ENCODE assay signal across 14 cellular contexts in the genomic region with DNA sequence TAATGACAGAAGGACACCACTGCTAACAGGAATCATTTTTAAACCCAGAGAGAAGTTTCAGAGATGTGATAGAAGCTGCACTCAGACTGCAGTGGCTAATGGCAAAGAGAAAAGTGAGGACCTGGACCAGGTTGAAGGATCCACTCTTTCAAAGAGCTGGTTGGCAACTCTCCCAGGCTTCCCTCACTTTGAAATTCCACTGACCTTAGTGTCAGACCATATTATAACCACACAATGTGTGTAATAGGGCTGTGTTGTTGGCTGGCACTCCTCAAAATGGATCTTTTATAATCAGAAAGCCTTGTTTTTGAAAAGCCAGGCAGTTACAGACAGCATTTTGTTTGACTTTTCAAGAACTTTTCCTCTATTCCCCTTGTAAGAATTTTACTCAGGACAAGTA.
DNase-seq lines count a peak whose midpoint lies in the region; ATAC-seq and TF ChIP-seq lines count a peak whose summit lies in the region.
"Had no signal": no experiment of that assay in that cellular context is flagged by ENCODE, and none has a peak within 500 bp of the region (broad histone marks: within the 10 kb centered on the region; RNA-seq: fewer than 3 reads in every experiment).

No MANE protein-coding gene starts in this region.

- ATAC-seq in left lung (peak; percentile 53), GM18502 (IDR thresholded peaks at IDR 0.05; ENCODE audit: poor library complexity, unreplicated experiment) (no peak)
- ATAC-seq: esophagus mucosa had no signal

- peak overlapping the region; percentile 27 for H3K4me2 ChIP-seq in mammary epithelial cell (ENCODE audit: insufficient read depth, low read depth, low read length)

- H3K9ac ChIP-seq in mammary epithelial cell (ENCODE audit: insufficient read depth, low read length), result no peak overlapping the region

- H3K9me3 ChIP-seq in mammary epithelial cell (replicated peaks; ENCODE audit: insufficient read depth, low read length), result no peaks in the 10 kb centered on the region
- H3K9me3 ChIP-seq in left lung, result no peaks in the 10 kb centered on the region
- H3K9me3 ChIP-seq: Peyer's patch had no signal

- H3K27me3 ChIP-seq in mammary epithelial cell (ENCODE audit: insufficient read depth, low read length) (no peaks in the 10 kb centered on the region), left lung (no peaks in the 10 kb centered on the region)
- H3K27me3 ChIP-seq: Peyer's patch had no signal

- dilution Hi-C loops in mammary epithelial cell (cut with HindIII; ENCODE audit: low sequenced_read_pairs), result no loop called here

- CTCF ChIA-PET in mammary epithelial cell (lab: Charles Lee; ENCODE audit: low non-redundant PET), result no interaction called here

- intact Hi-C loops in mammary epithelial cell (cut with micrococcal nuclease), result no loop called here
- intact Hi-C loops in left lung (cut with DNase I), result no loop called here

- no peak for TF ChIP-seq EP300 in Ishikawa (IDR thresholded peaks at IDR 0.05; ENCODE audit: borderline replicate concordance)

- H2AFZ ChIP-seq in mammary epithelial cell (ENCODE audit: low read depth, low read length), result peak overlapping the region; percentile 55

- H3K79me2 ChIP-seq in mammary epithelial cell (ENCODE audit: insufficient read depth, low read length), result no peaks in the 10 kb centered on the region

- BruUV-seq in mammary epithelial cell (replicated peaks; lab: Mats Ljungman, UMichigan), result no TSS peak

- no peak for TF ChIP-seq POLR2A in erythroblast (IDR thresholded peaks at IDR 0.05; ENCODE audit: low read length)

- DNase-seq in COLO829 (ENCODE audit: low spot score) (peak; percentile 53), mammary epithelial cell (peak; percentile 82), left lung (no peak), erythroblast (lab: John Stamatoyannopoulos, UW) (no peak), NCI-H1417 (lab: John Stamatoyannopoulos, UW) (no peak)
- no peak for DNase-seq in stimulated activated CD4-positive, alpha-beta T cell treated with anti-CD3 and anti-CD28 coated beads, Interleukin-1b, Interleukin-23, amount 100 ng/mL, for 48 hours
- DNase-seq: CD4-positive, alpha-beta T cell; left cardiac atrium; occipital lobe; Peyer's patch; stimulated activated naive CD4-positive, alpha-beta T cell had no signal

- H3K27ac ChIP-seq in mammary epithelial cell (ENCODE audit: insufficient read depth, low read depth, low read length) (peak overlapping the region; percentile 23), left lung (no peak overlapping the region)
- H3K27ac ChIP-seq: Peyer's patch had no signal

- no peak overlapping the region for H3K4me3 ChIP-seq in mammary epithelial cell (replicated peaks in 1 of 3; ENCODE audit: insufficient read depth in 1 of 3, low read depth in 2 of 3, low read length in 3 of 3)
- no peak overlapping the region for H3K4me3 ChIP-seq in left lung
- H3K4me3 ChIP-seq: Peyer's patch had no signal

- in situ Hi-C loops in mammary epithelial cell (cut with MboI; ENCODE audit: low sequenced_read_pairs in 2 of 2), result no loop called here

- peaks cover 13% of the 10 kb centered on the region for H3K4me1 ChIP-seq in mammary epithelial cell (ENCODE audit: insufficient read depth, low read length)
- H3K4me1 ChIP-seq in left lung, result no peaks in the 10 kb centered on the region
- H3K4me1 ChIP-seq: Peyer's patch had no signal

- no peak for TF ChIP-seq RAD21 in Ishikawa (IDR thresholded peaks at IDR 0.05; ENCODE audit: low read depth)

- no peaks in the 10 kb centered on the region for H4K20me1 ChIP-seq in mammary epithelial cell (ENCODE audit: insufficient read depth, low read length)

- H3K36me3 ChIP-seq in mammary epithelial cell (ENCODE audit: insufficient read depth, low read length) (no peaks in the 10 kb centered on the region), left lung (no peaks in the 10 kb centered on the region)
- H3K36me3 ChIP-seq: Peyer's patch had no signal

- TF ChIP-seq CTCF in mammary epithelial cell (conservative IDR thresholded peaks at IDR 0.05 in 1 of 2, IDR thresholded peaks at IDR 0.05 in 1 of 2; ENCODE audit: extremely low read depth in 1 of 2, insufficient read depth in 1 of 2, low read depth in 1 of 2, low read length in 2 of 2) (no peak), left lung (IDR thresholded peaks at IDR 0.05) (no peak)

TF ChIP-seq in Ishikawa, 13 proteins besides CTCF, POLR2A, EP300 and RAD21:
- TF ChIP-seq CREB1 (IDR thresholded peaks at IDR 0.05; ENCODE audit: low read depth), result no peak
- TF ChIP-seq NFIC (IDR thresholded peaks at IDR 0.05), result peak; percentile 40

Comparison
In these comparisons a context has a peak if more than half of its experiments do, and no peak if none do; other contexts are left out.
1. DNase-seq: peak in COLO829 (single experiment) and mammary epithelial cell (single experiment); none in left lung (0 of 2), erythroblast (0 of 2), stimulated activated CD4-positive, alpha-beta T cell treated with anti-CD3 and anti-CD28 coated beads, Interleukin-1b, Interleukin-23, amount 100 ng/mL, for 48 hours (single experiment) and NCI-H1417 (0 of 3).